In the genomic region with DNA sequence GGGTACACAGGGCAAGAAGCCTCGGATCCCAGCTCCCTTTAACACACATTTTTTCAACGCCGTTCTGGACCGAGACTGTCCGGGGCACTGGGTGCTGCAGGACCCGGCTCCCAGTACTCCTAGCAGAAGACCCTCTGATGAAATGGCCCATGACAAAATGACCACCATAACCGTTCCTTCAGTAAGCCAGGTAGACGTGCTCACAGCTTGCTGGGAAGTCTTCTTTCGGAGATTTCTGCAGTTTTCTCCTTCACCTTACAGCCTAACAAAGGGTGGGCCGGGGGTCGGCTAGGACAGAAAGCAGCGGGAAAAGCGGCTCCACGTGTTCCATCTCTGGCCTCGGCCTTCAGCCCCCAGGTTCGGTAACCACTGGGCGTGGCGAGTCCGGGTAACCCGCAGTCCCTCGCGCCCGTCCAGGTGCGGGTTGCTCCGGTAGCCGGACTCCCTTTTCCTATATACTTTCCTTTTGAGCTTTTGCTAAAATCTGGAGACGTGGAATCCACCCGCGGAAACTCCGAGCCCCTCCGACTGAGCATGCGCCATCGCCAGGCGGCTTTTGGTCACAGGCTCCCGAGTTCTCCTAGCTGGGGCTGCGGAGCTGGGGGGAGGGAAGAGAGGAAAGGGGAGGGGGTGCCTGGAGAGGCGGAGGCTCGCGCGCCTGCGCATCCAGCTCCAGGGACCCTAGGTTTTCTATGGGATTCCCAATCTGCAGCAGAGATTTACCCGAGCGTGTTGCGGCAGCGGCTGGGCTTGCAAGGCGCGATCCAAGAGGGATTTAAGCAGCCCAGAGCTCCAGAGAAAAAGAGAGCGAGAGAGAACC, we compare ENCODE assay signal across 8 cellular contexts. TPM values are rescaled to one million over a fixed set of nuclear protein-coding genes. Genes with fewer than 3 reads are reported as not detected.
DNase-seq lines count a peak whose midpoint lies in the region; ATAC-seq and TF ChIP-seq lines count a peak whose summit lies in the region.

VSNL1 (plus strand) TSS at position 704 of the 820 bp plus-strand sequence. CDS start 51,379 bp downstream, outside the sequence.

- H3K9me3 ChIP-seq in ascending aorta (no peaks in the 10 kb centered on the region), right cardiac atrium (ENCODE audit: control insufficient read depth, low read length) (no peaks in the 10 kb centered on the region), prostate gland (no peaks in the 10 kb centered on the region), SJCRH30 (replicated peaks) (no peaks in the 10 kb centered on the region)

- H3K27me3 ChIP-seq in ascending aorta (no peaks in the 10 kb centered on the region), right cardiac atrium (ENCODE audit: control insufficient read depth, insufficient read depth) (no peaks in the 10 kb centered on the region), prostate gland (replicated peaks; ENCODE audit: insufficient read depth) (peaks cover 15% of the 10 kb centered on the region), SJCRH30 (peaks cover 9% of the 10 kb centered on the region)

- H3K27ac ChIP-seq in ascending aorta (no peak within 1 kb of the TSS), right cardiac atrium (ENCODE audit: low read length) (peak within 1 kb of the TSS; percentile 77), prostate gland (peak within 1 kb of the TSS; percentile 52 to 67), SJCRH30 (no peak within 1 kb of the TSS)

- intact Hi-C loops in ascending aorta (cut with DNase I) (no loop called here), right cardiac atrium (cut with DNase I) (loop anchor here in 3 of 4 donors (5.0 to 10.0 kb wide), 3 partner anchors 105 to 115 kb away; no protein-coding TSS in a partner anchor), prostate gland (cut with DNase I) (no loop called here)

- WGBS in right cardiac atrium: under 1% methylated on average over 48 of the region's 48 CpGs
- under 1% methylated on average over 46 of the region's 48 CpGs for whole genome bisulfite sequencing in prostate gland

- ATAC-seq in right cardiac atrium (peak; percentile 84 to 89), HG03025 (IDR thresholded peaks at IDR 0.05; ENCODE audit: low FRiP score, unreplicated experiment) (no peak)

- no peaks in the 10 kb centered on the region for H3K36me3 ChIP-seq in ascending aorta
- H3K36me3 ChIP-seq in prostate gland: no peaks in the 10 kb centered on the region
- no peaks in the 10 kb centered on the region for H3K36me3 ChIP-seq in SJCRH30

- no peaks in the 10 kb centered on the region for H3K4me1 ChIP-seq in ascending aorta
- no peaks in the 10 kb centered on the region for H3K4me1 ChIP-seq in right cardiac atrium (ENCODE audit: control insufficient read depth, insufficient read depth, low read length)
- H3K4me1 ChIP-seq in prostate gland (replicated peaks): peaks cover 3% of the 10 kb centered on the region
- no peaks in the 10 kb centered on the region for H3K4me1 ChIP-seq in SJCRH30

- H3K4me3 ChIP-seq in ascending aorta (peak within 1 kb of the TSS; percentile 51 to 75), right cardiac atrium (ENCODE audit: low read length) (peak within 1 kb of the TSS; percentile 25), prostate gland (peak within 1 kb of the TSS; percentile 20 to 29), SJCRH30 (no peak within 1 kb of the TSS)

- DNase-seq in C1 segment of cervical spinal cord (lab: John Stamatoyannopoulos, UW) (peak in 13 of 14 donors; percentile 10 to 97 (median 33)), NCI-H1092 treated with DMSO at 0.1 percent for 48 hours (lab: John Stamatoyannopoulos, UW) (peak; percentile 62), ascending aorta (ENCODE audit: low spot score in 2 of 2) (peak in 1 of 2 donors; percentile 64), right cardiac atrium (peak; percentile 73 to 91 (median 88)), prostate gland (ENCODE audit: low spot score) (peak; percentile 85), SJCRH30 (no peak), GDM1 (lab: John Stamatoyannopoulos, UW) (no peak)

- TF ChIP-seq POLR2A in prostate gland (IDR thresholded peaks at IDR 0.05): peak; percentile 45

- TF ChIP-seq CTCF in ascending aorta (IDR thresholded peaks at IDR 0.05) (no peak), prostate gland (IDR thresholded peaks at IDR 0.05) (peak in 1 of 4 experiments; percentile 9)

RNA-seq across cellular contexts. Expression of gene VSNL1, which starts in this region (rescaled TPM):
- not detected for total RNA-seq in ascending aorta
- total RNA-seq in right cardiac atrium: 10 to 100 TPM; 26.5 to 39.3 (median 36.0) TPM
- 36.8 TPM for polyA plus RNA-seq in right cardiac atrium
- 10 to 100 TPM in 1 of 2 donors, 1 to 10 TPM in 1; 4.4 to 11.7 TPM for total RNA-seq in prostate gland
- total RNA-seq in SJCRH30 (2014; rRNA removed; shearing (Covaris generic)): not detected in 2 replicates

Comparison
In these comparisons a context has a peak if more than half of its experiments do, and no peak if none do; other contexts are left out.
1. DNase-seq: peak in C1 segment of cervical spinal cord (13 of 14), NCI-H1092 treated with DMSO at 0.1 percent for 48 hours (single experiment), right cardiac atrium (3 of 3) and prostate gland (single experiment); none in SJCRH30 (0 of 2) and GDM1 (single experiment).
2. H3K27ac ChIP-seq: peak in right cardiac atrium (single experiment) and prostate gland (2 of 2); none in ascending aorta (0 of 2) and SJCRH30 (single experiment).
3. intact Hi-C loops: an anchor here in right cardiac atrium (5.0 to 10.0 kb wide); none called in ascending aorta and prostate gland.